ENCODE assay signal across 8 cellular contexts in genomic region chr22:36331306-36331911, GRCh38. TPM values are rescaled to one million over a fixed set of nuclear protein-coding genes. Genes with fewer than 3 reads are reported as not detected.
A peak's percentile ranks its signal among the peaks of the same experiment; 100 is the strongest.
DNase-seq lines count a peak whose midpoint lies in the region; ATAC-seq and TF ChIP-seq lines count a peak whose summit lies in the region.

No MANE protein-coding gene starts in this region.

- BruUV-seq in A673 (replicated peaks; lab: Mats Ljungman, UMichigan), result no TSS peak

- no peaks in the 10 kb centered on the region for H3K9me3 Mint-ChIP-seq in activated naive CD4-positive, alpha-beta T cell treated with anti-CD3 and anti-CD28 coated beads for 36 hours
- no peaks in the 10 kb centered on the region for H3K9me3 Mint-ChIP-seq in progenitor cell of endocrine pancreas (ENCODE audit: low read depth)

- H3K36me3 ChIP-seq in A673 (ENCODE audit: insufficient read depth, low read length, poor library complexity, severe bottlenecking) (peaks cover 11% of the 10 kb centered on the region), cardiac muscle cell (peaks cover 21% of the 10 kb centered on the region)

- peaks cover 97% of the 10 kb centered on the region for H3K4me1 Mint-ChIP-seq in activated naive CD4-positive, alpha-beta T cell treated with anti-CD3 and anti-CD28 coated beads for 36 hours (ENCODE audit: low read depth)
- H3K4me1 Mint-ChIP-seq in progenitor cell of endocrine pancreas (ENCODE audit: low read depth), result peaks cover 49% of the 10 kb centered on the region

- no peaks in the 10 kb centered on the region for H3K27me3 ChIP-seq in A673 (replicated peaks; ENCODE audit: insufficient read depth, low read depth, low read length, poor library complexity)
- H3K27me3 ChIP-seq in cardiac muscle cell, result no peaks in the 10 kb centered on the region

- DNase-seq in A673 (ENCODE audit: low spot score) (peak; percentile 94), RWPE1 (ENCODE audit: low spot score) (peak; percentile 76), cardiac muscle cell (ENCODE audit: low read depth in 1 of 2, low spot score in 1 of 2) (peak; percentile 74 to 93), progenitor cell of endocrine pancreas (ENCODE audit: low spot score, unreplicated experiment) (no peak), cortex of kidney (lab: John Stamatoyannopoulos, UW) (no peak)
- DNase-seq in activated naive CD4-positive, alpha-beta T cell treated with anti-CD3 and anti-CD28 coated beads for 36 hours, result peak; percentile 92

- peak overlapping the region; percentile 96 for H3K27ac ChIP-seq in A673 (ENCODE audit: low read depth, low read length, poor library complexity, severe bottlenecking)
- peak overlapping the region; percentile 100 for H3K27ac ChIP-seq in RWPE1
- peak overlapping the region; percentile 100 for H3K27ac ChIP-seq in cardiac muscle cell

- no peak for TF ChIP-seq CTCF in A673 (conservative IDR thresholded peaks at IDR 0.05; ENCODE audit: low read depth, low read length)
- TF ChIP-seq CTCF in RWPE1 (conservative IDR thresholded peaks at IDR 0.05; ENCODE audit: low read depth), result no peak
- TF ChIP-seq CTCF in cardiac muscle cell (IDR thresholded peaks at IDR 0.05; ENCODE audit: low read depth, low read length), result no peak
- no peak for TF ChIP-seq CTCF in progenitor cell of endocrine pancreas (IDR thresholded peaks at IDR 0.05; ENCODE audit: unreplicated experiment)

- intact Hi-C loops in A673 (cut with micrococcal nuclease; ENCODE audit: unreplicated experiment), result loop anchor here (2.0 kb wide), 1 partner anchor 53 kb away; no protein-coding TSS in a partner anchor
- intact Hi-C loops in activated naive CD4-positive, alpha-beta T cell treated with anti-CD3 and anti-CD28 coated beads for 36 hours (cut with micrococcal nuclease), result loop anchor here (1.0 kb wide), 3 partner anchors 8 to 198 kb away; partner anchors contain the start of gene EIF3D

- ATAC-seq in GM18870 (IDR thresholded peaks at IDR 0.05; ENCODE audit: unreplicated experiment), result peak; percentile 53
- ATAC-seq in HG03378 (IDR thresholded peaks at IDR 0.05; ENCODE audit: unreplicated experiment), result peak; percentile 50

- peaks cover 78% of the 10 kb centered on the region for H3K36me3 Mint-ChIP-seq in activated naive CD4-positive, alpha-beta T cell treated with anti-CD3 and anti-CD28 coated beads for 36 hours (ENCODE audit: low read depth)
- peaks cover 29% of the 10 kb centered on the region for H3K36me3 Mint-ChIP-seq in progenitor cell of endocrine pancreas (ENCODE audit: insufficient read depth)

- H3K4me3 Mint-ChIP-seq in activated naive CD4-positive, alpha-beta T cell treated with anti-CD3 and anti-CD28 coated beads for 36 hours, result peak overlapping the region; percentile 80
- H3K4me3 Mint-ChIP-seq in progenitor cell of endocrine pancreas (ENCODE audit: low read depth), result no peak overlapping the region

- H3K4me1 ChIP-seq in A673 (ENCODE audit: insufficient read depth, low read length, poor library complexity, severe bottlenecking), result peaks cover 79% of the 10 kb centered on the region
- peaks cover 75% of the 10 kb centered on the region for H3K4me1 ChIP-seq in cardiac muscle cell (ENCODE audit: low read depth)

- H3K4me3 ChIP-seq in A673 (ENCODE audit: low read depth, low read length, poor library complexity, severe bottlenecking) (no peak overlapping the region), cardiac muscle cell (no peak overlapping the region)

- H3K9me3 ChIP-seq in A673 (ENCODE audit: low read depth, low read length, poor library complexity, severe bottlenecking) (no peaks in the 10 kb centered on the region), cardiac muscle cell (ENCODE audit: low read depth) (no peaks in the 10 kb centered on the region)

- POLR2A ChIA-PET in A673 (lab: Charles Lee; ENCODE audit: low non-redundant PET) (interaction anchor here (0.6 to 1.1 kb wide), 4 partner anchors 14 to 57 kb away, joined by 3 to 5 read pairs (median 4); partner anchors contain the start of gene MYH9), RWPE1 (lab: Yijun Ruan, JAX; ENCODE audit: low non-redundant PET) (no interaction called here)

- CTCF ChIA-PET in A673 (lab: Charles Lee), result no interaction called here
- CTCF ChIA-PET in RWPE1 (lab: Yijun Ruan, JAX), result no interaction called here
- CTCF ChIA-PET in activated naive CD4-positive, alpha-beta T cell treated with anti-CD3 and anti-CD28 coated beads for 36 hours (lab: Charles Lee), result interaction anchor here (0.6 to 4.5 kb wide), 8 partner anchors 12 to 155 kb away, joined by 3 to 34 read pairs (median 4); no protein-coding TSS in a partner anchor

- no peaks in the 10 kb centered on the region for H3K27me3 Mint-ChIP-seq in activated naive CD4-positive, alpha-beta T cell treated with anti-CD3 and anti-CD28 coated beads for 36 hours (ENCODE audit: low read depth)
- H3K27me3 Mint-ChIP-seq in progenitor cell of endocrine pancreas, result no peaks in the 10 kb centered on the region

- H3K27ac Mint-ChIP-seq in activated naive CD4-positive, alpha-beta T cell treated with anti-CD3 and anti-CD28 coated beads for 36 hours, result peak overlapping the region; percentile 100
- H3K27ac Mint-ChIP-seq in progenitor cell of endocrine pancreas, result peak overlapping the region; percentile 99

RNA-seq across cellular contexts. Expression of gene MYH9, which starts 56.4 kb away (rescaled TPM):
- total RNA-seq in A673 (2021) (290 and 323 TPM in 2 replicates), cardiac muscle cell (131 and 174 TPM in 2 replicates), progenitor cell of endocrine pancreas (299 and 306 TPM in 2 replicates)
- total RNA-seq in activated naive CD4-positive, alpha-beta T cell treated with anti-CD3 and anti-CD28 coated beads for 36 hours, result 100 to 1,000 TPM; 574 to 625 TPM
- 88.7 and 98.0 TPM in 2 replicates for polyA plus RNA-seq in cardiac muscle cell

Comparison
In these comparisons a context has a peak if more than half of its experiments do, and no peak if none do; other contexts are left out.
1. DNase-seq: peak in A673 (single experiment), RWPE1 (single experiment), activated naive CD4-positive, alpha-beta T cell treated with anti-CD3 and anti-CD28 coated beads for 36 hours (single experiment) and cardiac muscle cell (2 of 2); none in progenitor cell of endocrine pancreas (single experiment) and cortex of kidney (single experiment).
2. Peak in every context shown above with its lines, with median percentiles within 50 percentile points of each other: H3K27ac ChIP-seq.